In the genomic region with DNA sequence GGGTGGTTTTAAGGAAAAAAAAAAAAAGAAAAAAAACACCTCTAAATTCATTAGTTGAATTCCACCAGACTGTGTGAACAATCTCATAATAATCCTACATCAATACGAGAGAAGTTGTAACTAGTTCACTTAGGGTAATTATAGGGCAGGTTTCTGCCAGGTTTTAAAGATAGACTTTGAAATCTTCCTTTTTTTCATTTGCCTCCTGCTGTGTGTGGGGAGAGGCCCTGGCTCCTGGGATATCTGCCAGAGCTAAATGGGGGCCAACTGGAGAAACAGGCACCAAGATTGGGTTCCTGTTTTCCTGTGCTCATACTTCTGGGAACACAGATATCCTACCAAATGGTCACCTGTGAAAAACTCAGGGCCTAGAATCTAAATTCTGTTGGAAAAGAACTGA, we compare ENCODE assay signal across 17 cellular contexts. TPM values are rescaled to one million over a fixed set of nuclear protein-coding genes. Genes with fewer than 3 reads are reported as not detected.
DNase-seq lines count a peak whose midpoint lies in the region; ATAC-seq and TF ChIP-seq lines count a peak whose summit lies in the region.
"Had no signal": no experiment of that assay in that cellular context is flagged by ENCODE, and none has a peak within 500 bp of the region (broad histone marks: within the 10 kb centered on the region; RNA-seq: fewer than 3 reads in every experiment).

No MANE protein-coding gene starts in this region.

- H3K4me1 ChIP-seq in stomach: peaks cover 18 to 78% (median 54%) of the 10 kb centered on the region in 4 donors

- peak; percentile 0 for DNase-seq in NCI-H1105 treated with DMSO at 0.1 percent for 48 hours (lab: John Stamatoyannopoulos, UW)
- DNase-seq in NCI-H1105 (lab: John Stamatoyannopoulos, UW): no peak
- DNase-seq in SK-N-MC (ENCODE audit: low read depth, low spot score): no peak
- peak; percentile 84 for DNase-seq in left lobe of liver (ENCODE audit: low spot score)
- DNase-seq in stomach: peak; percentile 71
- no peak for DNase-seq in GM19238 (ENCODE audit: insufficient read length, low spot score)
- no peak for DNase-seq in activated naive CD4-positive, alpha-beta T cell (lab: John Stamatoyannopoulos, UW)
- DNase-seq: 8988T; activated effector memory CD4-positive, alpha-beta T cell treated with anti-CD3 and anti-CD28 coated beads, Interleukin-2, amount 50 U/mL, for 16 hours; NCI-H1694; NCI-H748 treated with DMSO at 0.1 percent for 48 hours; RPMI8226; stimulated activated CD4-positive, alpha-beta T cell treated with anti-CD3 and anti-CD28 coated beads, Interleukin-1b, Interleukin-23, amount 100 ng/mL, for 48 hours; T-helper 1 cell had no signal

- H3K4me3 ChIP-seq in SK-N-MC (peak overlapping the region; percentile 5; the same call in 1 of the 2 replicates), stomach (no peak overlapping the region)

- H3K9me3 ChIP-seq in SK-N-MC (ENCODE audit: low read depth, low read length) (no peaks in the 10 kb centered on the region), stomach (peaks cover 0 to 4% (median 0%) of the 10 kb centered on the region in 4 donors)

- H3K27ac ChIP-seq in SK-N-MC: 0 out of 2 replicates have a peak overlapping the region, but pooled peaks have one; percentile 32
- H3K27ac ChIP-seq in stomach: peak overlapping the region; percentile 50 to 89 (median 74)

- H3K36me3 ChIP-seq in SK-N-MC (ENCODE audit: insufficient read depth, low read length) (no peaks in the 10 kb centered on the region), stomach (no peaks in the 10 kb centered on the region)

- TF ChIP-seq EP300 in stomach (IDR thresholded peaks at IDR 0.05): no peak

- TF ChIP-seq POLR2A in stomach (IDR thresholded peaks at IDR 0.05): no peak

- no peak for TF ChIP-seq CTCF in stomach (IDR thresholded peaks at IDR 0.05)

- intact Hi-C loops in stomach (cut with DNase I; ENCODE audit: low total_unique reads): no loop called here

- ATAC-seq in left lobe of liver (peak; percentile 68), HG02852 (IDR thresholded peaks at IDR 0.05; ENCODE audit: unreplicated experiment) (no peak)
- ATAC-seq: activated CD4-positive, CD25-positive, alpha-beta regulatory T cell treated with anti-CD3 and anti-CD28 coated beads, Interleukin-2, amount 50 U/mL, for 24 hours had no signal

- no peaks in the 10 kb centered on the region for H3K27me3 ChIP-seq in stomach

- H3K9ac ChIP-seq in SK-N-MC (ENCODE audit: insufficient read length): no peak overlapping the region

- WGBS in stomach, 5 donors: 32 to 56% (median 44%) methylated on average over 1 of the region's 1 CpG

RNA-seq across cellular contexts. Expression of a gene that starts 42.3 kb away (rescaled TPM):
- total RNA-seq in left lobe of liver (18.0 TPM), stomach (10 to 100 TPM; 35.6 to 62.0 (median 46.9) TPM)
- polyA plus RNA-seq in stomach: 10 to 100 TPM; 20.8 to 23.2 (median 23.1) TPM
- polyA plus RNA-seq: neural cell had no signal

Comparison
In these comparisons a context has a peak if more than half of its experiments do, and no peak if none do; other contexts are left out.
1. DNase-seq: peak in NCI-H1105 treated with DMSO at 0.1 percent for 48 hours (single experiment), left lobe of liver (single experiment) and stomach (single experiment); none in NCI-H1105 (single experiment), SK-N-MC (single experiment), GM19238 (single experiment) and activated naive CD4-positive, alpha-beta T cell (0 of 4).